7 cellular contexts compared by ENCODE assay signal in genomic region chrX:48003367-48003757, GRCh38. TPM values are rescaled to one million over a fixed set of nuclear protein-coding genes. Genes with fewer than 3 reads are reported as not detected.
DNase-seq lines count a peak whose midpoint lies in the region; ATAC-seq, FAIRE-seq and TF ChIP-seq lines count a peak whose summit lies in the region.

No MANE protein-coding gene starts in this region.

- H3K36me3 ChIP-seq in HUES64 (ENCODE audit: insufficient read depth, low read length) (peaks cover 12% of the 10 kb centered on the region), astrocyte (ENCODE audit: insufficient read depth, low read length) (no peaks in the 10 kb centered on the region), kidney (ENCODE audit: control insufficient read depth in 1 of 2, insufficient read depth in 2 of 2, low read length in 2 of 2) (no peaks in the 10 kb centered on the region), stomach (peaks cover 0 to 3% (median 0%) of the 10 kb centered on the region in 4 donors)

- no peak for TF ChIP-seq POLR2A in stomach (IDR thresholded peaks at IDR 0.05)

- intact Hi-C loops in kidney (cut with DNase I), result no loop called here
- intact Hi-C loops in stomach (cut with DNase I; ENCODE audit: low total_unique reads), result no loop called here

- peaks cover 2% of the 10 kb centered on the region for H3K36me3 Mint-ChIP-seq in astrocyte (ENCODE audit: low read depth, unreplicated experiment)

- DNase-seq in astrocyte (ENCODE audit: low read depth) (no peak), kidney (peak; percentile 72), stomach (no peak), GM20000 (ENCODE audit: low spot score) (no peak), NK-92 (lab: John Stamatoyannopoulos, UW; ENCODE audit: unreplicated experiment) (no peak)

- H3K4me3 Mint-ChIP-seq in astrocyte (ENCODE audit: unreplicated experiment), result peak overlapping the region; percentile 96

- H3K27me3 ChIP-seq in HUES64 (ENCODE audit: insufficient read depth, low read length), result no peaks in the 10 kb centered on the region
- no peaks in the 10 kb centered on the region for H3K27me3 ChIP-seq in astrocyte (ENCODE audit: insufficient read depth, low read length)
- H3K27me3 ChIP-seq in stomach, result no peaks in the 10 kb centered on the region

- no peak for TF ChIP-seq CTCF in astrocyte (IDR thresholded peaks at IDR 0.05; ENCODE audit: insufficient read depth, low read depth, low read length)
- TF ChIP-seq CTCF in kidney (IDR thresholded peaks at IDR 0.05; ENCODE audit: borderline replicate concordance, extremely low read depth, insufficient read depth), result no peak
- no peak for TF ChIP-seq CTCF in stomach (IDR thresholded peaks at IDR 0.05)
- TF ChIP-seq CTCF in GM20000 (IDR thresholded peaks at IDR 0.05; ENCODE audit: extremely low read depth, missing control alignments), result no peak

- H2AFZ ChIP-seq in astrocyte (ENCODE audit: low read depth, low read length), result peak overlapping the region; percentile 90

- H3K9ac ChIP-seq in HUES64 (ENCODE audit: low read depth, low read length) (peak overlapping the region; percentile 67), astrocyte (ENCODE audit: low read length) (peak overlapping the region; percentile 95), kidney (ENCODE audit: low read length in 2 of 2) (peak overlapping the region; percentile 82 to 86)

- H3K27ac Mint-ChIP-seq in astrocyte (ENCODE audit: unreplicated experiment), result peak overlapping the region; percentile 92

- no peak for TF ChIP-seq EP300 in stomach (IDR thresholded peaks at IDR 0.05)

- WGBS in HUES64, result 2% methylated on average over 14 of the region's 18 CpGs
- 0 to 37% (median 8%) methylated on average over 10 to 18 of the region's 18 CpGs for WGBS in stomach, 5 donors

- peak overlapping the region; percentile 98 for H3K4me2 ChIP-seq in astrocyte (ENCODE audit: low read length)

- FAIRE-seq in astrocyte (lab: Jason Lieb, UNC), result no peak
- no peak for FAIRE-seq in kidney (lab: Jason Lieb, UNC)

- peaks cover under 1% of the 10 kb centered on the region for H3K9me3 Mint-ChIP-seq in astrocyte (ENCODE audit: unreplicated experiment)

- H3K27ac ChIP-seq in HUES64 (ENCODE audit: low read depth, low read length) (no peak overlapping the region), astrocyte (ENCODE audit: low read depth, low read length) (peak overlapping the region; percentile 73), kidney (ENCODE audit: low read depth in 2 of 2, low read length in 2 of 2) (peak overlapping the region; percentile 54 to 67), stomach (peak overlapping the region; percentile 72 to 79 (median 75))

- H3K27me3 Mint-ChIP-seq in astrocyte (ENCODE audit: low read depth, unreplicated experiment), result peaks cover 2% of the 10 kb centered on the region

- H3K79me2 ChIP-seq in astrocyte (ENCODE audit: insufficient read depth, low read length), result no peaks in the 10 kb centered on the region

- H3K4me3 ChIP-seq in HUES64 (ENCODE audit: low read length) (peak overlapping the region; percentile 85), astrocyte (ENCODE audit: insufficient read depth, low read depth, low read length) (peak overlapping the region; percentile 92), kidney (ENCODE audit: low read length in 2 of 2) (peak overlapping the region; percentile 79 to 82), stomach (peak overlapping the region; percentile 45 to 66 (median 58))

- peak; percentile 18 for ATAC-seq in GM19324 (IDR thresholded peaks at IDR 0.05; ENCODE audit: low FRiP score, unreplicated experiment)

- no peaks in the 10 kb centered on the region for H3K9me3 ChIP-seq in HUES64 (ENCODE audit: insufficient read depth, low read depth, low read length)
- H3K9me3 ChIP-seq in astrocyte (ENCODE audit: insufficient read depth, low read depth, low read length), result no peaks in the 10 kb centered on the region
- H3K9me3 ChIP-seq in kidney (ENCODE audit: control insufficient read depth in 1 of 2, low read length in 2 of 2), result no peaks in the 10 kb centered on the region
- H3K9me3 ChIP-seq in stomach, result no peaks in the 10 kb centered on the region

- no peaks in the 10 kb centered on the region for H4K20me1 ChIP-seq in astrocyte (ENCODE audit: insufficient read depth, low read length)

- H3K4me1 ChIP-seq in HUES64 (ENCODE audit: insufficient read depth, low read length), result 0 out of 2 replicates have a peak, but pooled peaks cover 4% of the 10 kb centered on the region
- no peaks in the 10 kb centered on the region for H3K4me1 ChIP-seq in astrocyte (ENCODE audit: insufficient read depth, low read length)
- no peaks in the 10 kb centered on the region for H3K4me1 ChIP-seq in kidney (ENCODE audit: control insufficient read depth in 1 of 2, insufficient read depth in 1 of 2, low read depth in 1 of 2, low read length in 2 of 2)
- H3K4me1 ChIP-seq in stomach, result peaks cover 0 to 13% (median 5%) of the 10 kb centered on the region in 4 donors

- H3K4me1 Mint-ChIP-seq in astrocyte (ENCODE audit: low read depth, unreplicated experiment), result peaks cover 4% of the 10 kb centered on the region

RNA-seq across cellular contexts. Expression of gene ZNF182, which starts 0.4 kb away (rescaled TPM):
- 5.8 TPM for polyA plus RNA-seq in HUES64 (2013, experiment 1 of 2)
- polyA plus RNA-seq in HUES64 (2013, experiment 2 of 2), result 5.6 TPM
- total RNA-seq in astrocyte, result 4.4 and 4.5 TPM in 2 replicates
- total RNA-seq in kidney, result 5.8 TPM
- polyA plus RNA-seq in kidney (ENCODE audit: insufficient read depth, low read depth, low replicate concordance), result 3.2 TPM
- total RNA-seq in stomach, result 10 to 100 TPM in 2 of 5 donors, 1 to 10 TPM in 3; 1.7 to 23.3 (median 5.7) TPM
- 1 to 10 TPM; 1.7 to 3.5 (median 2.0) TPM for polyA plus RNA-seq in stomach

RNA-seq across cellular contexts. Expression of gene SPACA5, which starts 3.4 kb away (rescaled TPM):
- not detected for polyA plus RNA-seq in HUES64 (2013, experiment 1 of 2)
- polyA plus RNA-seq in HUES64 (2013, experiment 2 of 2), result not detected
- total RNA-seq in astrocyte, result not detected in 2 replicates
- not detected for total RNA-seq in kidney
- not detected for polyA plus RNA-seq in kidney (ENCODE audit: insufficient read depth, low read depth, low replicate concordance)
- total RNA-seq in stomach, result not detected
- under 1 TPM in 1 of 3 donors, not detected in 2; 0.38 TPM for polyA plus RNA-seq in stomach
